1 cellular context compared by ENCODE assay signal in genomic region chr19:4851551-4852290, GRCh38.
TF ChIP-seq lines count a peak whose summit lies in the region.

No MANE protein-coding gene starts in this region.

TF ChIP-seq in A549, 52 proteins besides CTCF, POLR2A, EP300 and RAD21 (continued from another document):
- TF ChIP-seq, protein P1, sequence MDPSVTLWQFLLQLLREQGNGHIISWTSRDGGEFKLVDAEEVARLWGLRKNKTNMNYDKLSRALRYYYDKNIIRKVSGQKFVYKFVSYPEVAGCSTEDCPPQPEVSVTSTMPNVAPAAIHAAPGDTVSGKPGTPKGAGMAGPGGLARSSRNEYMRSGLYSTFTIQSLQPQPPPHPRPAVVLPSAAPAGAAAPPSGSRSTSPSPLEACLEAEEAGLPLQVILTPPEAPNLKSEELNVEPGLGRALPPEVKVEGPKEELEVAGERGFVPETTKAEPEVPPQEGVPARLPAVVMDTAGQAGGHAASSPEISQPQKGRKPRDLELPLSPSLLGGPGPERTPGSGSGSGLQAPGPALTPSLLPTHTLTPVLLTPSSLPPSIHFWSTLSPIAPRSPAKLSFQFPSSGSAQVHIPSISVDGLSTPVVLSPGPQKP (IDR thresholded peaks at IDR 0.05; ENCODE audit: low read depth, low read length), result no peak
- no peak for TF ChIP-seq RNF2 (IDR thresholded peaks at IDR 0.05; ENCODE audit: borderline replicate concordance, low read depth)
TF ChIP-seq in A549: peak in this region for 2.
